ENCODE assay signal across 7 cellular contexts in the genomic region with DNA sequence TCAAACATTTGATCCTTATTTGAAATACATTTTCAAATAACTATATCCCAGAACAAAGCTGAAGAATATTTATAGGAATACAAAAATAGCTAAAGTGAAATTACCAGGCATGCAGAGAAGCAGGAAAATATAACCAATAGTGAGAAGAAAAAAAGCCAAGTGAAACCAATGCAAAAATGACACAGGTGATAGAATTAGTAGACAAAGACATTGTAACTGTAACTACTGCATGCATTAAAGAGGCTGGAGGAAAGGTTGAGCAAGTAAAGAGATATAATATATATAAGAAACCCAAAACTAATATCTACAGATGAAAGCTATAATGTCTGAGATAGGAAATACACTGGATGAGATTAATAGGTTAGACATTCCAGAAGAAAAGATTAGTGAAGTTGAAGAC.
"Had no signal": no experiment of that assay in that cellular context is flagged by ENCODE, and none has a peak within 500 bp of the region (broad histone marks: within the 10 kb centered on the region; RNA-seq: fewer than 3 reads in every experiment).

No MANE protein-coding gene starts in this region.

- H3K9me3 Mint-ChIP-seq: IgD-negative memory B cell had no signal

- H3K27ac ChIP-seq: HL-60 had no signal

- H3K4me3 ChIP-seq: K562 had no signal

- ATAC-seq: HepG2, K562 had no signal

- DNase-seq: IMR-90, KBM-7, KG1 had no signal

- H3K27ac Mint-ChIP-seq: IgD-negative memory B cell had no signal

- H3K27me3 Mint-ChIP-seq: IgD-negative memory B cell had no signal
